ENCODE assay signal across 28 cellular contexts in the genomic region with DNA sequence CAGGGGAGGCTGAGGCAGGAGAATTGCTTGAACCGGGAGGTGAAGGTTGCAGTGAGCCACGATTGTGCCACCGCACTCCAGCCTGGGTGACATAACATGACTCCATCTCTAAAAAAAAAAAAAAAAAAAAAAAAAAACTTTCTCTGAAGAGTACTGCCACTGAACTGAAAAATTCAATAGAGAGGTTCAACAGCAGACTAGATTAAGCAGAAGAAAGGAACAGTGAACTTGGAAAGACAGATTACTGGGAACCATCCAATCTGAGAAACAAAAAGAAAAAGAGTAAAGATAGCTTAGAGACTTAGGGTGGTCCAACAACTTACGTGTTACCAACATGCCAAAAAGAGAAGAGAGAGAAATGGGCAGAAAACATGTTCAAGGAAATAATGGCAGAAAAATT.
"Had no signal": no experiment of that assay in that cellular context is flagged by ENCODE, and none has a peak within 500 bp of the region (broad histone marks: within the 10 kb centered on the region; RNA-seq: fewer than 3 reads in every experiment).

No MANE protein-coding gene starts in this region.

- H3K4me3 ChIP-seq: colonic mucosa, coronary artery, dorsolateral prefrontal cortex, esophagus muscularis mucosa, esophagus squamous epithelium, gastrocnemius medialis, gastroesophageal sphincter, heart left ventricle, heart right ventricle had no signal

- H3K27ac ChIP-seq: colonic mucosa, coronary artery, dorsolateral prefrontal cortex, epithelial cell of prostate, esophagus muscularis mucosa, esophagus squamous epithelium, foreskin keratinocyte, gastrocnemius medialis, gastroesophageal sphincter, heart left ventricle, heart right ventricle had no signal

- H3K27me3 ChIP-seq: colonic mucosa, dorsolateral prefrontal cortex, esophagus muscularis mucosa, esophagus squamous epithelium, foreskin keratinocyte, gastrocnemius medialis, gastroesophageal sphincter, heart left ventricle, heart right ventricle had no signal

- DNase-seq: colonic mucosa; cortex of kidney; dermis blood vessel endothelial cell; dorsolateral prefrontal cortex; effector CD4-positive, alpha-beta T cell; effector CD8-positive, alpha-beta T cell; effector memory CD4-positive, alpha-beta T cell; effector memory CD8-positive, alpha-beta T cell; endodermal cell; erythroblast; esophagus squamous epithelium; foreskin fibroblast; foreskin keratinocyte; foreskin melanocyte; gastrocnemius medialis; glutamatergic neuron; head of caudate nucleus; heart left ventricle; heart right ventricle had no signal

- H3K4me1 ChIP-seq: colonic mucosa, esophagus muscularis mucosa, esophagus squamous epithelium, gastrocnemius medialis, gastroesophageal sphincter, heart left ventricle, heart right ventricle had no signal

- H3K36me3 ChIP-seq: colonic mucosa, esophagus muscularis mucosa, esophagus squamous epithelium, gastrocnemius medialis, gastroesophageal sphincter, heart left ventricle, heart right ventricle had no signal

- H3K9me3 ChIP-seq: colonic mucosa, esophagus muscularis mucosa, esophagus squamous epithelium, gastrocnemius medialis, gastroesophageal sphincter had no signal

- ATAC-seq: effector memory CD8-positive, alpha-beta T cell; esophagus mucosa; foreskin keratinocyte; gastrocnemius medialis; gastroesophageal sphincter; heart left ventricle; heart right ventricle had no signal

- FAIRE-seq: colon, endometrium, endothelial cell of umbilical vein, frontal cortex had no signal
